ENCODE assay signal across 28 cellular contexts in genomic region chr9:31958572-31958971, GRCh38.
"Had no signal": no experiment of that assay in that cellular context is flagged by ENCODE, and none has a peak within 500 bp of the region (broad histone marks: within the 10 kb centered on the region; RNA-seq: fewer than 3 reads in every experiment).

No MANE protein-coding gene starts in this region.

- ATAC-seq: effector memory CD8-positive, alpha-beta T cell; esophagus mucosa; foreskin keratinocyte; gastrocnemius medialis; gastroesophageal sphincter; heart left ventricle; heart right ventricle had no signal

- DNase-seq: colonic mucosa; cortex of kidney; dermis blood vessel endothelial cell; dorsolateral prefrontal cortex; effector CD4-positive, alpha-beta T cell; effector CD8-positive, alpha-beta T cell; effector memory CD4-positive, alpha-beta T cell; effector memory CD8-positive, alpha-beta T cell; endodermal cell; erythroblast; esophagus squamous epithelium; foreskin fibroblast; foreskin keratinocyte; foreskin melanocyte; gastrocnemius medialis; glutamatergic neuron; head of caudate nucleus; heart left ventricle; heart right ventricle had no signal

- FAIRE-seq: colon, endometrium, endothelial cell of umbilical vein, frontal cortex had no signal

- H3K9me3 ChIP-seq: colonic mucosa, gastrocnemius medialis had no signal

- H3K36me3 ChIP-seq: colonic mucosa, esophagus muscularis mucosa, esophagus squamous epithelium, gastrocnemius medialis, gastroesophageal sphincter, heart left ventricle, heart right ventricle had no signal

- H3K27ac ChIP-seq: colonic mucosa, coronary artery, dorsolateral prefrontal cortex, epithelial cell of prostate, esophagus muscularis mucosa, esophagus squamous epithelium, foreskin keratinocyte, gastrocnemius medialis, gastroesophageal sphincter, heart left ventricle, heart right ventricle had no signal

- H3K4me1 ChIP-seq: colonic mucosa, esophagus muscularis mucosa, esophagus squamous epithelium, foreskin keratinocyte, gastrocnemius medialis, gastroesophageal sphincter, heart left ventricle, heart right ventricle had no signal

- H3K27me3 ChIP-seq: colonic mucosa, dorsolateral prefrontal cortex, esophagus muscularis mucosa, esophagus squamous epithelium, foreskin keratinocyte, gastrocnemius medialis, gastroesophageal sphincter, heart left ventricle, heart right ventricle had no signal

- H3K4me3 ChIP-seq: colonic mucosa, coronary artery, dorsolateral prefrontal cortex, esophagus muscularis mucosa, esophagus squamous epithelium, gastrocnemius medialis, gastroesophageal sphincter, heart left ventricle, heart right ventricle had no signal
